1 cellular context compared by ENCODE assay signal in genomic region chr1:43711049-43711448, GRCh38.
TF ChIP-seq lines count a peak whose summit lies in the region.

No MANE protein-coding gene starts in this region.

TF ChIP-seq in HepG2, 621 proteins besides CTCF, POLR2A, EP300 and RAD21 (continued from another document):
- no peak for TF ChIP-seq FOXP4 (CRISPR knock-in tag; IDR thresholded peaks at IDR 0.05)
- TF ChIP-seq NR2F6 (IDR thresholded peaks at IDR 0.05) = no peak
- TF ChIP-seq NR2F6 (CRISPR knock-in tag; IDR thresholded peaks at IDR 0.05) = no peak
- no peak for TF ChIP-seq ZKSCAN5 (CRISPR knock-in tag; IDR thresholded peaks at IDR 0.05)
- no peak for TF ChIP-seq FOSL2 (CRISPR knock-in tag; IDR thresholded peaks at IDR 0.05)
- no peak for TF ChIP-seq ZNF816 (CRISPR knock-in tag; IDR thresholded peaks at IDR 0.05; ENCODE audit: borderline replicate concordance)
TF ChIP-seq in HepG2: peak in this region for 0.
